Comparison of ENCODE assay signal across 8 cellular contexts in genomic region chr18:59988098-59988706, GRCh38.
A peak's percentile ranks its signal among the peaks of the same experiment; 100 is the strongest.
DNase-seq lines count a peak whose midpoint lies in the region; ATAC-seq and TF ChIP-seq lines count a peak whose summit lies in the region.

No MANE protein-coding gene starts in this region.

- TF ChIP-seq CTCF in VCaP (conservative IDR thresholded peaks at IDR 0.05), result peak; percentile 96

- peak; percentile 62 for DNase-seq in CD1c-positive myeloid dendritic cell (ENCODE audit: extremely low spot score)
- DNase-seq in NCI-H128 (lab: John Stamatoyannopoulos, UW; ENCODE audit: unreplicated experiment), result peak; percentile 22
- peak; percentile 78 for DNase-seq in dermis blood vessel endothelial cell
- peak; percentile 50 for DNase-seq in myocyte (ENCODE audit: low read depth)
- peak in 26 of 49 donors; percentile 1 to 51 (median 12) for DNase-seq in substantia nigra (lab: John Stamatoyannopoulos, UW)
- no peak for DNase-seq in UCSD-AML1 (lab: John Stamatoyannopoulos, UW; ENCODE audit: unreplicated experiment)

- ATAC-seq in GM19351 (IDR thresholded peaks at IDR 0.05; ENCODE audit: unreplicated experiment), result peak; percentile 71

- H3K27ac ChIP-seq in VCaP, result no peak overlapping the region
- no peak overlapping the region for H3K27ac ChIP-seq in substantia nigra (ENCODE audit: low read depth, low read length, poor library complexity, severe bottlenecking)
